ENCODE assay signal across 8 cellular contexts in the genomic region with DNA sequence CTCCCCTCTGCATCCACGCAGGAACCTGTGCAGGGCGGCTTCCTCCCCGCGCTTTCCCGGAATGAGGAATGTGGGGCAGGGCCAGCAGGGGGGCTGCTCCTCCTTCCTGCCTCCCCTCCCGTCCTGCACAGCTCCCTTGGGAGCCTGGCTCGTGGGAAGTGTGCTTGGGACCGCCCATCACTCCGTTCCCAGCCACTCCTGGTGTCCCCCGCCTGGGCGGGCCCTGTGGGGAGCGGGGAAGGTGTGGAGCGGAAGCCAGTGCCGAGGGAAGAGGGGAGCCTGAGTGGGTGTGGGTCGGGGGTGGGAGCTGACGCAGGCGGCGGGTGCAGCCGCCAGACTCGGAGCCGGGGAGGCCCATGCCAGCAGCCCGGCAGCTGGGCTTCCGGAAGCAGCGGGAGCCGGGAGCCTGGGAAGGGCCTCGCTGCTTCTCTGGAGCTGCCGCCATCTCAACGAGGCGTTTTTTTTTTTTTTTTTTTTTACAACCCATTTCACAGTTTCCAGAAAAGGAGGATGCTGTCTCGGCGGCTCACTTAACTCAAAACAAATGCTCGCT. TPM values are rescaled to one million over a fixed set of nuclear protein-coding genes. Genes with fewer than 3 reads are reported as not detected.
DNase-seq lines count a peak whose midpoint lies in the region; ATAC-seq and TF ChIP-seq lines count a peak whose summit lies in the region.

No MANE protein-coding gene starts in this region.

- H3K4me3 ChIP-seq in ascending aorta, result peak overlapping the region; percentile 46 to 56
- H3K4me3 ChIP-seq in iPS DF 6.9 (ENCODE audit: low read length), result peak overlapping the region; percentile 12; the same call in 1 of the 2 replicates
- peak overlapping the region in 1 of 8 donors; percentile 21 for H3K4me3 ChIP-seq in spleen

- peaks cover 61 to 68% of the 10 kb centered on the region in 2 donors for H3K4me1 ChIP-seq in ascending aorta
- H3K4me1 ChIP-seq in iPS DF 6.9 (ENCODE audit: control insufficient read depth, insufficient read depth, low read length), result peaks cover 12% of the 10 kb centered on the region
- H3K4me1 ChIP-seq in spleen, result peaks cover 15 to 70% (median 56%) of the 10 kb centered on the region in 6 donors

- no peaks in the 10 kb centered on the region for H3K36me3 ChIP-seq in ascending aorta
- no peaks in the 10 kb centered on the region for H3K36me3 ChIP-seq in iPS DF 6.9 (ENCODE audit: control insufficient read depth, insufficient read depth, low read length)
- no peaks in the 10 kb centered on the region for H3K36me3 ChIP-seq in spleen

- TF ChIP-seq POLR2A in spleen (IDR thresholded peaks at IDR 0.05), result no peak

- ATAC-seq in GM19035 (IDR thresholded peaks at IDR 0.05; ENCODE audit: unreplicated experiment), result no peak

- H3K27ac ChIP-seq in ascending aorta, result peak overlapping the region; percentile 91 to 100
- no peak overlapping the region for H3K27ac ChIP-seq in iPS DF 6.9 (ENCODE audit: low read length)
- H3K27ac ChIP-seq in spleen, result peak overlapping the region; percentile 7 to 83 (median 72)

- WGBS in iPS DF 6.9 (ENCODE audit: insufficient coverage, insufficient read length), result no CpG with 5 or more reads among the region's 32 CpGs
- 41 to 63% (median 43%) methylated on average over 25 to 32 of the region's 32 CpGs for WGBS in spleen, 5 donors

- no peaks in the 10 kb centered on the region for H3K9me3 ChIP-seq in ascending aorta
- no peaks in the 10 kb centered on the region for H3K9me3 ChIP-seq in iPS DF 6.9 (ENCODE audit: control insufficient read depth, insufficient read depth, low read length)
- H3K9me3 ChIP-seq in spleen, result no peaks in the 10 kb centered on the region

- intact Hi-C loops in ascending aorta (cut with DNase I), result loop anchor here (2.0 kb wide), 1 partner anchor 93 kb away; a partner anchor contains a TSS
- intact Hi-C loops in spleen (cut with DNase I; ENCODE audit: low total_unique reads), result no loop called here

- no peaks in the 10 kb centered on the region for H3K27me3 ChIP-seq in ascending aorta
- H3K27me3 ChIP-seq in iPS DF 6.9 (ENCODE audit: control insufficient read depth, insufficient read depth, low read length), result no peaks in the 10 kb centered on the region
- H3K27me3 ChIP-seq in spleen (replicated peaks in 1 of 7), result peaks cover 0 to 57% (median 0%) of the 10 kb centered on the region in 7 donors

- peak; percentile 78 for DNase-seq in AG09319 (ENCODE audit: extremely low read depth, low read depth)
- peak; percentile 80 for DNase-seq in NCI-H1105 (lab: John Stamatoyannopoulos, UW)
- peak; percentile 73 to 98 for DNase-seq in ascending aorta (ENCODE audit: low spot score in 2 of 2)
- no peak for DNase-seq in iPS DF 6.9 (ENCODE audit: low read depth, low spot score)
- no peak for DNase-seq in spleen
- no peak for DNase-seq in NAMALWA (ENCODE audit: low spot score)
- DNase-seq in OCI-M1 (lab: John Stamatoyannopoulos, UW), result no peak

- TF ChIP-seq CTCF in AG09319 (IDR thresholded peaks at IDR 0.05; ENCODE audit: low read depth, low read length), result no peak
- no peak for TF ChIP-seq CTCF in ascending aorta (IDR thresholded peaks at IDR 0.05)
- TF ChIP-seq CTCF in spleen (IDR thresholded peaks at IDR 0.05 in 8 of 11, conservative IDR thresholded peaks at IDR 0.05 in 3 of 11), result no peak

RNA-seq across cellular contexts. Expression of a gene that starts 24.2 kb away (rescaled TPM):
- 29.1 TPM for total RNA-seq in ascending aorta
- total RNA-seq in spleen, result 10 to 100 TPM in 6 of 7 donors, 1 to 10 TPM in 1; 8.7 to 20.3 (median 14.9) TPM
- 10 to 100 TPM in 1 of 3 donors, 1 to 10 TPM in 2; 1.7 to 10.2 (median 2.0) TPM for polyA plus RNA-seq in spleen

Comparison
In these comparisons a context has a peak if more than half of its experiments do, and no peak if none do; other contexts are left out.
1. DNase-seq: peak in AG09319 (single experiment), NCI-H1105 (single experiment) and ascending aorta (2 of 2); none in iPS DF 6.9 (single experiment), spleen (single experiment), NAMALWA (single experiment) and OCI-M1 (single experiment).